17 cellular contexts compared by ENCODE assay signal in the genomic region with DNA sequence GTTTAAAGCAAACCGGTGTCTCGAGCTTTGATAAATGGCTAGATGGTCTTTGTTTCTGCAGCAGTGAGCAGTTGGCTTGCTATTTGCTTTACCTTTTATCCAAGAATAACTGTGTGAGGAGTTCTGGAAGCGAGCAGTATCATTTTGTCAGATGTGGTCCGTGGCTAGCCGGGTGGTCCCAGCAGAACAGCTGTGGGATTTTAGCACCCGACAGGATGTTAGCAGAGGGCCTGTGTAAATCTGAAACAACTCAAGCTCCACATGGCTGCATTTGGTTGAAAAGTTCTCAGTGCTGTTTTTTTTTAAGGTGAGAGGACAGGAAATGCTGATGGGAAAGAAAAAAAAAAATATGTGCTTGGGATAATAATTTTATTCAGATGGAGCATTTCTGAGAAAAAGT.
"Had no signal": no experiment of that assay in that cellular context is flagged by ENCODE, and none has a peak within 500 bp of the region (broad histone marks: within the 10 kb centered on the region; RNA-seq: fewer than 3 reads in every experiment).

No MANE protein-coding gene starts in this region.

- H3K27me3 ChIP-seq: breast epithelium, suprapubic skin had no signal

- H3K4me1 ChIP-seq: breast epithelium, parathyroid adenoma, suprapubic skin had no signal

- H3K9me3 ChIP-seq: breast epithelium, heart right ventricle, neutrophil, suprapubic skin had no signal

- H3K9ac ChIP-seq: parathyroid adenoma had no signal

- DNase-seq: activated CD4-positive, CD25-positive, alpha-beta regulatory T cell treated with anti-CD3 and anti-CD28 coated beads, Interleukin-2, amount 50 U/mL, for 72 hours; activated naive CD4-positive, alpha-beta T cell treated with Interleukin-2 at 50 U/mL for 16 hours; anterior cingulate cortex; cerebellar nuclear complex; effector memory CD4-positive, alpha-beta T cell; heart right ventricle; left cardiac atrium; naive B cell; stimulated activated CD4-positive, alpha-beta T cell treated with anti-CD3 and anti-CD28 coated beads, Interleukin-4, amount 100 ng/mL, for 4 hours; trophoblast cell had no signal

- H3K79me2 ChIP-seq: parathyroid adenoma had no signal

- ATAC-seq: activated T-helper 17 cell treated with anti-CD3 and anti-CD28 coated beads, Interleukin-2, amount 50 U/mL, for 72 hours; heart right ventricle; left cardiac atrium had no signal

- H3K36me3 ChIP-seq: breast epithelium, heart right ventricle, neutrophil, suprapubic skin had no signal

- H3K27ac ChIP-seq: breast epithelium, epithelial cell of prostate, heart right ventricle, neutrophil, parathyroid adenoma, suprapubic skin had no signal

- H3K4me3 ChIP-seq: breast epithelium, heart right ventricle, lung, suprapubic skin had no signal

- H2AFZ ChIP-seq: parathyroid adenoma had no signal
